ENCODE assay signal across 11 cellular contexts in genomic region chr2:27209621-27210401, GRCh38. TPM values are rescaled to one million over a fixed set of nuclear protein-coding genes. Genes with fewer than 3 reads are reported as not detected.
DNase-seq lines count a peak whose midpoint lies in the region; ATAC-seq and TF ChIP-seq lines count a peak whose summit lies in the region.
"Had no signal": no experiment of that assay in that cellular context is flagged by ENCODE, and none has a peak within 500 bp of the region (broad histone marks: within the 10 kb centered on the region; RNA-seq: fewer than 3 reads in every experiment).

No MANE protein-coding gene starts in this region.

- DNase-seq in GM13977 (ENCODE audit: low spot score) = peak; percentile 61
- DNase-seq in OCI-LY7 (ENCODE audit: low spot score) = peak; percentile 14
- DNase-seq in effector memory CD8-positive, alpha-beta T cell = no peak
- peak; percentile 76 for DNase-seq in osteoblast (ENCODE audit: insufficient read length, low spot score, missing footprints)
- no peak for DNase-seq in GM10248 (ENCODE audit: extremely low spot score)
- no peak for DNase-seq in stimulated activated naive CD4-positive, alpha-beta T cell (lab: John Stamatoyannopoulos, UW)
- DNase-seq in A172 (ENCODE audit: low spot score) = no peak
- DNase-seq: hypothalamus, pancreas had no signal

- CTCF ChIA-PET in OCI-LY7 (lab: Charles Lee; ENCODE audit: unreplicated experiment) (interaction anchor here (1.0 kb wide), 1 partner anchor 24 kb away, joined by 3 read pairs; no protein-coding TSS in a partner anchor), GM10248 (lab: Yijun Ruan, JAX) (interaction anchor here (1.0 to 1.9 kb wide), 2 partner anchors 18 to 40 kb away, joined by 3 to 4 read pairs; no protein-coding TSS in a partner anchor)

- H3K9me3 Mint-ChIP-seq in effector memory CD8-positive, alpha-beta T cell = no peaks in the 10 kb centered on the region

- no peaks in the 10 kb centered on the region for H3K27me3 Mint-ChIP-seq in effector memory CD8-positive, alpha-beta T cell

- intact Hi-C loops in OCI-LY7 (cut with micrococcal nuclease; ENCODE audit: unreplicated experiment) = loop anchor here (5.0 kb wide), 2 partner anchors 78 to 147 kb away; partner anchors contain the start of genes GTF3C2 and PREB

- H2AFZ ChIP-seq in OCI-LY7 (ENCODE audit: low read length) = no peak overlapping the region
- no peak overlapping the region for H2AFZ ChIP-seq in osteoblast (ENCODE audit: low read length)

- no peaks in the 10 kb centered on the region for H3K9me3 ChIP-seq in OCI-LY7 (ENCODE audit: low read length)
- no peaks in the 10 kb centered on the region for H3K9me3 ChIP-seq in osteoblast (ENCODE audit: low read depth, low read length)
- H3K9me3 ChIP-seq: pancreas had no signal

- peaks cover 39% of the 10 kb centered on the region for H3K36me3 Mint-ChIP-seq in effector memory CD8-positive, alpha-beta T cell (ENCODE audit: insufficient read depth)

- no peak for ATAC-seq in effector memory CD8-positive, alpha-beta T cell (replicated peaks)
- ATAC-seq in GM19395 (IDR thresholded peaks at IDR 0.05; ENCODE audit: unreplicated experiment) = no peak
- ATAC-seq: pancreas had no signal

- in situ Hi-C loops in GM13977 (cut with MboI; ENCODE audit: low pct_unique_long_range_greater_than_20kb, low sequenced_read_pairs, unreplicated experiment) = no loop called here

- H3K4me2 ChIP-seq in OCI-LY7 (ENCODE audit: low read length) (peak overlapping the region; percentile 73), osteoblast (ENCODE audit: insufficient read depth, low read length) (no peak overlapping the region)

- H3K27ac ChIP-seq in OCI-LY7 (ENCODE audit: low read depth, low read length, poor library complexity, severe bottlenecking) (peak overlapping the region; percentile 55), osteoblast (ENCODE audit: low read depth, low read length) (no peak overlapping the region)
- H3K27ac ChIP-seq: HL-60, pancreas had no signal

- peaks cover 48% of the 10 kb centered on the region for H3K4me1 ChIP-seq in OCI-LY7 (ENCODE audit: insufficient read depth, low read length, poor library complexity, severe bottlenecking)
- peaks cover 15% of the 10 kb centered on the region for H3K4me1 ChIP-seq in osteoblast (ENCODE audit: insufficient read depth, low read length)

- H4K20me1 ChIP-seq in OCI-LY7 (ENCODE audit: insufficient read depth, low read length) = no peaks in the 10 kb centered on the region
- no peaks in the 10 kb centered on the region for H4K20me1 ChIP-seq in osteoblast (ENCODE audit: insufficient read depth, low read length)

- peaks cover 60% of the 10 kb centered on the region for H3K36me3 ChIP-seq in OCI-LY7 (ENCODE audit: insufficient read depth, low read length)
- peaks cover 27% of the 10 kb centered on the region for H3K36me3 ChIP-seq in osteoblast (ENCODE audit: insufficient read depth, low read length)
- H3K36me3 ChIP-seq: pancreas had no signal

- no TSS peak for BruUV-seq in OCI-LY7 (replicated peaks; lab: Mats Ljungman, UMichigan)

- POLR2A ChIA-PET in OCI-LY7 (lab: Charles Lee) = interaction anchor here (0.6 to 1.6 kb wide), 3 partner anchors 13 to 221 kb away, joined by 3 to 7 read pairs (median 3); no protein-coding TSS in a partner anchor
- POLR2A ChIA-PET in GM10248 (lab: Yijun Ruan, JAX) = no interaction called here

- TF ChIP-seq CTCF in GM13977 (IDR thresholded peaks at IDR 0.05; ENCODE audit: extremely low read depth, insufficient read depth, missing control alignments) (no peak), OCI-LY7 (conservative IDR thresholded peaks at IDR 0.05; ENCODE audit: low read length) (no peak), osteoblast (IDR thresholded peaks at IDR 0.05; ENCODE audit: extremely low read depth, low read depth, low read length) (no peak), GM10248 (IDR thresholded peaks at IDR 0.05; ENCODE audit: control extremely low read depth, extremely low read depth, low read depth, missing control alignments) (no peak)

- H3K27ac Mint-ChIP-seq in effector memory CD8-positive, alpha-beta T cell = peak overlapping the region in 1 of 2 donors; percentile 8

- H3K9me2 ChIP-seq in OCI-LY7 (ENCODE audit: insufficient read depth, low read length) = no peaks in the 10 kb centered on the region

- H3K27me3 ChIP-seq in osteoblast (ENCODE audit: insufficient read depth, low read length) = no peaks in the 10 kb centered on the region
- H3K27me3 ChIP-seq: pancreas had no signal

- H3K4me3 Mint-ChIP-seq in effector memory CD8-positive, alpha-beta T cell = peak overlapping the region; percentile 5 to 9

- H3K4me1 Mint-ChIP-seq in effector memory CD8-positive, alpha-beta T cell (ENCODE audit: low read depth in 2 of 2) = peaks cover 18 to 26% of the 10 kb centered on the region in 2 donors

- H3K79me2 ChIP-seq in OCI-LY7 (ENCODE audit: insufficient read depth, low read depth, low read length) = peaks cover 55% of the 10 kb centered on the region
- peaks cover 11% of the 10 kb centered on the region for H3K79me2 ChIP-seq in osteoblast (ENCODE audit: insufficient read depth, low read length)

- H3K4me3 ChIP-seq in OCI-LY7 (ENCODE audit: low read depth, low read length, poor library complexity, severe bottlenecking) (peak overlapping the region; percentile 51), osteoblast (ENCODE audit: insufficient read depth, low read length) (no peak overlapping the region)
- H3K4me3 ChIP-seq: pancreas had no signal

RNA-seq across cellular contexts. Expression of gene ATRAID, which starts 2.0 kb away (rescaled TPM):
- total RNA-seq in OCI-LY7 (2014; rRNA removed; shearing (Covaris generic)) = 75.4 and 93.3 TPM in 2 replicates
- total RNA-seq in OCI-LY7 (2022) (92.7 and 92.8 TPM in 2 replicates), osteoblast (187 and 198 TPM in 2 replicates)
- 191 and 231 TPM in 2 replicates for total RNA-seq in A172 (2014; rRNA removed; shearing (Covaris generic))

RNA-seq across cellular contexts. Expression of gene SLC5A6, which starts 2.3 kb away (rescaled TPM):
- 50.1 and 55.5 TPM in 2 replicates for total RNA-seq in OCI-LY7 (2014; rRNA removed; shearing (Covaris generic))
- total RNA-seq in OCI-LY7 (2022) = 47.9 and 60.1 TPM in 2 replicates
- total RNA-seq in osteoblast = 14.1 TPM in 2 replicates
- 41.8 and 67.4 TPM in 2 replicates for total RNA-seq in A172 (2014; rRNA removed; shearing (Covaris generic))

RNA-seq across cellular contexts. Expression of gene CAD, which starts 7.4 kb away (rescaled TPM):
- total RNA-seq in OCI-LY7 (2014; rRNA removed; shearing (Covaris generic)) = 118 and 132 TPM in 2 replicates
- total RNA-seq in OCI-LY7 (2022) = 166 and 173 TPM in 2 replicates
- total RNA-seq in osteoblast = 28.6 and 30.8 TPM in 2 replicates
- total RNA-seq in A172 (2014; rRNA removed; shearing (Covaris generic)) = 27.5 and 30.9 TPM in 2 replicates

RNA-seq across cellular contexts. Expression of gene SLC30A3, which starts 53.0 kb away (rescaled TPM):
- total RNA-seq in OCI-LY7 (2014; rRNA removed; shearing (Covaris generic)) = 14.0 and 23.3 TPM in 2 replicates
- total RNA-seq in OCI-LY7 (2022) (61.0 and 71.6 TPM in 2 replicates), osteoblast (under 0.01 and 0.88 TPM in 2 replicates)
- 3.2 and 6.5 TPM in 2 replicates for total RNA-seq in A172 (2014; rRNA removed; shearing (Covaris generic))

Comparison
In these comparisons a context has a peak if more than half of its experiments do, and no peak if none do; other contexts are left out.
1. DNase-seq: peak in GM13977 (single experiment), OCI-LY7 (single experiment) and osteoblast (single experiment); none in effector memory CD8-positive, alpha-beta T cell (0 of 3), GM10248 (single experiment), stimulated activated naive CD4-positive, alpha-beta T cell (0 of 6) and A172 (single experiment).